Comparison of ENCODE assay signal across 8 cellular contexts in the genomic region with DNA sequence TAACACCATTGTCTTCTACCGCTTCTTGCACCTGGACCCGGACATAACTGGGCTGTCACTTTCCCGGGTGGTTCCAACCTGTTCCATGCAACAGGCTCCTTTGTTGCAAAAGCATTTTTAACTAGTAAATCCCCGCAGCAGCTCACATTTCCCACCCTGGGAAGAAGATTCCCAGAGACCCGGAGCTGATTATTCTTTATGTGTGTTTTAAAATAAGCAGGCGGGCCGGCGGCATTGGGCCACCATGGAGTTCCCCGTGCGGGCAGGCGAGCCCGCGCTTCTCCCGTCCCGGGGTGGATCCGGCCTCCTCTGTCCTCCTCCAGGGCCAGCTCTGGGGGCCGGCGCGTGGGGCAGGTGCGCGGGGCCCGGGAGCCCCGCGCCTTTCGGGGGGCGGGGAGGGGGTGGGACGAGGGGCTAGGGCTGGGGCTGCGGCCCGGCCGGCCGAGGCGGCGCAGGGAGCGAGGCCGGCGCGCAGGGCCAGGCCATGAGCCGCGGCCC. TPM values are rescaled to one million over a fixed set of nuclear protein-coding genes. Genes with fewer than 3 reads are reported as not detected.
DNase-seq lines count a peak whose midpoint lies in the region; ATAC-seq and TF ChIP-seq lines count a peak whose summit lies in the region.

No MANE protein-coding gene starts in this region.

- no peak overlapping the region for H2AK5ac ChIP-seq in mesendoderm (ENCODE audit: low read length)

- no peak overlapping the region for H3K27ac ChIP-seq in CD8-positive, alpha-beta memory T cell (ENCODE audit: low read depth, low read length)
- peak overlapping the region; percentile 28; the same call in 1 of the 2 replicates for H3K27ac ChIP-seq in Karpas-422 (ENCODE audit: low read length)
- H3K27ac ChIP-seq in brain microvascular endothelial cell = no peak overlapping the region
- H3K27ac ChIP-seq in mesendoderm (ENCODE audit: low read depth, low read length) = no peak overlapping the region
- H3K27ac ChIP-seq in uterus = peak overlapping the region; percentile 48 to 73

- no CpG with 5 or more reads among the region's 39 CpGs for WGBS in mesendoderm (ENCODE audit: extremely low coverage, insufficient coverage, low lambda C conversion rate)

- H3K9ac ChIP-seq in Karpas-422 (ENCODE audit: low read length) (peak overlapping the region; percentile 98), mesendoderm (ENCODE audit: low read length) (peak overlapping the region; percentile 81)

- TF ChIP-seq POLR2A in uterus (IDR thresholded peaks at IDR 0.05) = no peak

- peaks cover 3 to 7% (median 4%) of the 10 kb centered on the region in 5 donors for H3K9me3 Mint-ChIP-seq in CD8-positive, alpha-beta memory T cell

- POLR2A ChIA-PET in CD8-positive, alpha-beta memory T cell (lab: Charles Lee) = interaction anchor here (0.6 kb wide), 1 partner anchor 98 kb away, joined by 6 read pairs; no protein-coding TSS in a partner anchor

- H3K4me2 ChIP-seq in Karpas-422 (ENCODE audit: low read depth, low read length, poor library complexity, severe bottlenecking) = peak overlapping the region; percentile 100
- H3K4me2 ChIP-seq in mesendoderm (ENCODE audit: low read length) = peak overlapping the region; percentile 93

- H3K36me3 ChIP-seq in CD8-positive, alpha-beta memory T cell (ENCODE audit: insufficient read depth, low read length) = peaks cover 9% of the 10 kb centered on the region
- H3K36me3 ChIP-seq in Karpas-422 (ENCODE audit: insufficient read depth, low read length) (peaks cover 13% of the 10 kb centered on the region; the same call in 1 of the 2 replicates), brain microvascular endothelial cell (replicated peaks) (peaks cover 16% of the 10 kb centered on the region), mesendoderm (ENCODE audit: control insufficient read depth, insufficient read depth, low read length) (no peaks in the 10 kb centered on the region), uterus (no peaks in the 10 kb centered on the region)

- H3K23ac ChIP-seq in mesendoderm (ENCODE audit: low read length) = no peak overlapping the region

- H4K5ac ChIP-seq in mesendoderm (ENCODE audit: low read length) = no peak overlapping the region

- peaks cover 6% of the 10 kb centered on the region for H3K27me3 ChIP-seq in CD8-positive, alpha-beta memory T cell (ENCODE audit: insufficient read depth, low read length, poor library complexity, severe bottlenecking)
- H3K27me3 ChIP-seq in Karpas-422 (ENCODE audit: low read length) (no peaks in the 10 kb centered on the region), brain microvascular endothelial cell (replicated peaks) (no peaks in the 10 kb centered on the region), mesendoderm (ENCODE audit: insufficient read depth, low read length, poor library complexity) (peaks cover 6% of the 10 kb centered on the region), uterus (no peaks in the 10 kb centered on the region)

- H3K36me3 Mint-ChIP-seq in CD8-positive, alpha-beta memory T cell = peaks cover 8 to 33% (median 17%) of the 10 kb centered on the region in 3 donors

- no peak overlapping the region for H2AFZ ChIP-seq in Karpas-422 (ENCODE audit: low read length)

- ATAC-seq in GM18861 (IDR thresholded peaks at IDR 0.05; ENCODE audit: unreplicated experiment) (no peak), GM21390 (IDR thresholded peaks at IDR 0.05; ENCODE audit: unreplicated experiment) (no peak)

- peaks cover 12% of the 10 kb centered on the region; the same call in 1 of the 2 replicates for H4K20me1 ChIP-seq in Karpas-422 (ENCODE audit: insufficient read depth, low read depth, low read length)

- H3K9me2 ChIP-seq in Karpas-422 (replicated peaks; ENCODE audit: insufficient read depth, low read length) = no peaks in the 10 kb centered on the region

- H3K9me3 ChIP-seq in CD8-positive, alpha-beta memory T cell (ENCODE audit: low read length) = no peaks in the 10 kb centered on the region
- H3K9me3 ChIP-seq in Karpas-422 (ENCODE audit: low read length) (no peaks in the 10 kb centered on the region), uterus (no peaks in the 10 kb centered on the region)

- H2BK120ac ChIP-seq in mesendoderm (ENCODE audit: low read depth, low read length) = no peak overlapping the region

- no peak overlapping the region for H2BK15ac ChIP-seq in mesendoderm (replicated peaks; ENCODE audit: low read depth)

- H3K27me3 Mint-ChIP-seq in CD8-positive, alpha-beta memory T cell = peaks cover 15 to 17% of the 10 kb centered on the region in 2 donors

- peak in 2 of 5 donors; percentile 6 to 9 for DNase-seq in CD8-positive, alpha-beta memory T cell
- peak; percentile 45 for DNase-seq in Karpas-422
- DNase-seq in brain microvascular endothelial cell = peak; percentile 13
- DNase-seq in mesendoderm = peak; percentile 4
- peak; percentile 27 for DNase-seq in uterus
- no peak for DNase-seq in globus pallidus (ENCODE audit: low spot score)

- intact Hi-C loops in uterus (cut with DNase I; ENCODE audit: low total_unique reads) = no loop called here

- H3K56ac ChIP-seq in mesendoderm (ENCODE audit: low read length) = peak overlapping the region; percentile 83

- peak overlapping the region; percentile 92 for H3K4ac ChIP-seq in mesendoderm (ENCODE audit: low read depth, low read length)

- H3K79me1 ChIP-seq in mesendoderm (ENCODE audit: low read length) = peaks cover 19% of the 10 kb centered on the region

- peak overlapping the region; percentile 99 for H3K18ac ChIP-seq in mesendoderm (ENCODE audit: low read length)

- H3K4me3 ChIP-seq in CD8-positive, alpha-beta memory T cell (ENCODE audit: low read length) = peak overlapping the region; percentile 67
- peak overlapping the region; percentile 99 for H3K4me3 ChIP-seq in Karpas-422 (ENCODE audit: low read length)
- H3K4me3 ChIP-seq in brain microvascular endothelial cell (ENCODE audit: low read depth, low read length) = peak overlapping the region; percentile 84
- H3K4me3 ChIP-seq in mesendoderm (ENCODE audit: low read length) = peak overlapping the region; percentile 66
- peak overlapping the region; percentile 20 to 84 for H3K4me3 ChIP-seq in uterus

- H4K8ac ChIP-seq in mesendoderm (ENCODE audit: low read depth, low read length) = no peak overlapping the region

- peaks cover 26 to 46% (median 39%) of the 10 kb centered on the region in 3 donors for H3K4me1 Mint-ChIP-seq in CD8-positive, alpha-beta memory T cell

- peak overlapping the region; percentile 87 to 92 (median 88) for H3K4me3 Mint-ChIP-seq in CD8-positive, alpha-beta memory T cell

- H3K27ac Mint-ChIP-seq in CD8-positive, alpha-beta memory T cell = peak overlapping the region in 5 of 8 donors; percentile 56 to 95 (median 81)

- H3K4me1 ChIP-seq in CD8-positive, alpha-beta memory T cell (ENCODE audit: insufficient read depth, low read length) = peaks cover 32% of the 10 kb centered on the region
- peaks cover 30% of the 10 kb centered on the region for H3K4me1 ChIP-seq in Karpas-422 (ENCODE audit: low read length)
- H3K4me1 ChIP-seq in mesendoderm (ENCODE audit: control insufficient read depth, low read depth, low read length) = peaks cover 5% of the 10 kb centered on the region
- peaks cover 0 to 8% of the 10 kb centered on the region in 2 donors for H3K4me1 ChIP-seq in uterus

- peaks cover 70% of the 10 kb centered on the region for H3K79me2 ChIP-seq in Karpas-422 (ENCODE audit: low read length)
- H3K79me2 ChIP-seq in mesendoderm (ENCODE audit: control insufficient read depth, insufficient read depth, low read length) = peaks cover 16% of the 10 kb centered on the region

- CTCF ChIA-PET in CD8-positive, alpha-beta memory T cell (lab: Charles Lee) = no interaction called here

- in situ Hi-C loops in brain microvascular endothelial cell (cut with HindIII; ENCODE audit: low pct_ligation_motif_present, low sequenced_read_pairs) = no loop called here

- TF ChIP-seq CTCF in brain microvascular endothelial cell (IDR thresholded peaks at IDR 0.05; ENCODE audit: low read depth, low read length, missing control alignments) (no peak), uterus (IDR thresholded peaks at IDR 0.05) (no peak)

- H2BK5ac ChIP-seq in mesendoderm (ENCODE audit: low read length) = no peak overlapping the region

RNA-seq across cellular contexts. Expression of a gene that starts 1.6 kb away (rescaled TPM):
- 10 to 100 TPM; 22.1 to 24.3 TPM for total RNA-seq in CD8-positive, alpha-beta memory T cell
- 3.0 TPM for polyA plus RNA-seq in CD8-positive, alpha-beta memory T cell
- total RNA-seq in Karpas-422 (2014; rRNA removed; shearing (Covaris generic); ENCODE audit: low replicate concordance) = 7.6 TPM in 2 replicates
- polyA plus RNA-seq in mesendoderm (2013, experiment 1 of 2) = 8.7 TPM
- polyA plus RNA-seq in mesendoderm (2013, experiment 2 of 2) = 9.6 TPM
- 10 to 100 TPM in 2 of 4 donors, 1 to 10 TPM in 2; 2.6 to 25.5 (median 8.6) TPM for total RNA-seq in uterus

RNA-seq across cellular contexts. Expression of a gene that starts 1.9 kb away (rescaled TPM):
- total RNA-seq in CD8-positive, alpha-beta memory T cell = 1 to 10 TPM; 6.1 to 8.4 TPM
- 5.5 TPM for polyA plus RNA-seq in CD8-positive, alpha-beta memory T cell
- 13.6 and 16.1 TPM in 2 replicates for total RNA-seq in Karpas-422 (2014; rRNA removed; shearing (Covaris generic); ENCODE audit: low replicate concordance)
- 4.0 TPM for polyA plus RNA-seq in mesendoderm (2013, experiment 1 of 2)
- 4.1 TPM for polyA plus RNA-seq in mesendoderm (2013, experiment 2 of 2)
- total RNA-seq in uterus = 10 to 100 TPM in 3 of 4 donors, 1 to 10 TPM in 1; 6.2 to 68.2 (median 34.1) TPM

Comparison
In these comparisons a context has a peak if more than half of its experiments do, and no peak if none do; other contexts are left out.
1. H3K27ac ChIP-seq: peak in Karpas-422 (single experiment) and uterus (2 of 2); none in CD8-positive, alpha-beta memory T cell (single experiment), brain microvascular endothelial cell (single experiment) and mesendoderm (single experiment).
2. Peak in every context shown above with its lines, with median percentiles within 50 percentile points of each other: H3K4me3 ChIP-seq.